8 cellular contexts compared by ENCODE assay signal in the genomic region with DNA sequence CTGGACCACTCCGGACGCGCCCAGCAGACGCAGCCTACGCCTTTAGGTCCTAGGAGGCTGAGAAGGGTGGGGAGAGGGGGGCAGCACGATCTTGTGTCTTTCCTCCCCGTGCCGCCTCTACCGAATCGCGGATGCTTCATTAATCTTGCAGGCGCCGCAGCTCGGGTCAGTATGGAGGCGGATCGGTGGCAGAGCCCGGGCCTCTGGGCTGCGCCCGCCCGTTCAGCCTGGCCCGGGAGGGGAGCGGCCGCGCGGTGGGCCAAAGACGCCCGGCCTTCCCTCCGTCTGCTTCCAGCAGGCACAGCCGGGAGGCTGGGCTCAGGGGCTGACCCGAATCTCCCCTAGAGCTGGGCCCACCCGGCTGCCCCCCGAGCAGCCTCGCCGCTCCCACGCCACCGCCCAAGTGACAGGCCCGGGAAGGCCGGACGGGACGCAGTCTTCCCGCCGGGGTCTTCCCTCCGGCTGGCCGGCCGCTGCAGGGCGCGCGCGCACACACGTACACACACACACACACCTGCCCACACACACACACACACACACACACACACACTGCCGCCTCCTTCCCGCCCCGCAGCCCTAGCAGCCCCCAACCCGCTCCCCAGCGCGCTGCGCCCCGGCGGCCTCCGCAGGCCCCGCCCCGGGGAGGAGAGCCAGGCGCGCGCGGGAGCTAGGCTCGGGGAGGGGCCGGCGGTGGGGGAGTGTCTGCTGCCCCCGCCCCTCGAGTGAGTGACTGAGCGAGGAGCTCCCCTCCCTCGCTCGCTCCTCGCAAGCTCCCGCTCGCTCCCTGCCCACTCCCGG. TPM values are rescaled to one million over a fixed set of nuclear protein-coding genes. Genes with fewer than 3 reads are reported as not detected.
A peak's percentile ranks its signal among the peaks of the same experiment; 100 is the strongest.
DNase-seq lines count a peak whose midpoint lies in the region; ATAC-seq, FAIRE-seq and TF ChIP-seq lines count a peak whose summit lies in the region.

A gene with protein sequence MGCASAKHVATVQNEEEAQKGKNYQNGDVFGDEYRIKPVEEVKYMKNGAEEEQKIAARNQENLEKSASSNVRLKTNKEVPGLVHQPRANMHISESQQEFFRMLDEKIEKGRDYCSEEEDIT (plus strand): TSS at position 759 of the 798 bp plus-strand sequence. CDS start 90,481 bp downstream, outside the sequence.

- H4K20me1 ChIP-seq in astrocyte (ENCODE audit: insufficient read depth, low read length) = no peaks in the 10 kb centered on the region

- FAIRE-seq in astrocyte (lab: Jason Lieb, UNC) = no peak

- H3K9me3 ChIP-seq in astrocyte (ENCODE audit: insufficient read depth, low read depth, low read length) (no peaks in the 10 kb centered on the region), right cardiac atrium (ENCODE audit: control insufficient read depth, low read length) (no peaks in the 10 kb centered on the region), psoas muscle (no peaks in the 10 kb centered on the region)

- H3K27me3 Mint-ChIP-seq in astrocyte (ENCODE audit: low read depth, unreplicated experiment) = peaks cover 7% of the 10 kb centered on the region

- peak within 1 kb of the TSS; percentile 99 for H3K4me2 ChIP-seq in astrocyte (ENCODE audit: low read length)

- peaks cover 2% of the 10 kb centered on the region for H3K36me3 Mint-ChIP-seq in astrocyte (ENCODE audit: low read depth, unreplicated experiment)

- H3K4me3 ChIP-seq in GM06990 (replicated peaks; ENCODE audit: low read depth, low read length) = peak within 1 kb of the TSS; percentile 73
- peak within 1 kb of the TSS; percentile 76 for H3K4me3 ChIP-seq in astrocyte (ENCODE audit: insufficient read depth, low read depth, low read length)
- peak within 1 kb of the TSS; percentile 88 for H3K4me3 ChIP-seq in right cardiac atrium (ENCODE audit: low read length)
- H3K4me3 ChIP-seq in psoas muscle = peak within 1 kb of the TSS; percentile 91

- H3K27ac ChIP-seq in astrocyte (ENCODE audit: low read depth, low read length) (peak within 1 kb of the TSS; percentile 56), right cardiac atrium (ENCODE audit: low read length) (peak within 1 kb of the TSS; percentile 95), psoas muscle (peak within 1 kb of the TSS; percentile 96)

- H3K4me3 Mint-ChIP-seq in astrocyte (ENCODE audit: unreplicated experiment) = peak within 1 kb of the TSS; percentile 86

- H3K4me1 ChIP-seq in astrocyte (ENCODE audit: insufficient read depth, low read length) = peaks cover 10% of the 10 kb centered on the region
- H3K4me1 ChIP-seq in right cardiac atrium (ENCODE audit: control insufficient read depth, insufficient read depth, low read length) = peaks cover 2% of the 10 kb centered on the region
- H3K4me1 ChIP-seq in psoas muscle = peaks cover 28% of the 10 kb centered on the region

- H3K9ac ChIP-seq in astrocyte (ENCODE audit: low read length) = peak within 1 kb of the TSS; percentile 77

- H3K9me3 Mint-ChIP-seq in astrocyte (ENCODE audit: unreplicated experiment) = peaks cover 2% of the 10 kb centered on the region

- peaks cover 4% of the 10 kb centered on the region for H3K79me2 ChIP-seq in astrocyte (ENCODE audit: insufficient read depth, low read length)

- H3K36me3 ChIP-seq in GM06990 (ENCODE audit: control insufficient read depth, insufficient read depth, low read length) = no peaks in the 10 kb centered on the region
- H3K36me3 ChIP-seq in astrocyte (ENCODE audit: insufficient read depth, low read length) = no peaks in the 10 kb centered on the region
- no peaks in the 10 kb centered on the region for H3K36me3 ChIP-seq in psoas muscle (ENCODE audit: insufficient read depth in 1 of 2, low read depth in 1 of 2)

- WGBS in right cardiac atrium = under 1% methylated on average over 74 of the region's 78 CpGs
- WGBS in psoas muscle, 3 donors = 1 to 2% (median 1%) methylated on average over 32 to 72 of the region's 78 CpGs

- ATAC-seq in HG02610 (IDR thresholded peaks at IDR 0.05; ENCODE audit: unreplicated experiment) (peak; percentile 85), right cardiac atrium (peak; percentile 97 to 98), psoas muscle (peak; percentile 84 to 87 (median 86))

- intact Hi-C loops in right cardiac atrium (cut with DNase I) (loop anchor here (5.0 to 10.0 kb wide), 7 partner anchors 76 to 278 kb away; no protein-coding TSS in a partner anchor), psoas muscle (cut with DNase I) (loop anchor here (5.0 to 10.0 kb wide), 4 partner anchors 106 to 278 kb away; no protein-coding TSS in a partner anchor)

- H2AFZ ChIP-seq in astrocyte (ENCODE audit: low read depth, low read length) = peak within 1 kb of the TSS; percentile 84

- peaks cover 21% of the 10 kb centered on the region for H3K4me1 Mint-ChIP-seq in astrocyte (ENCODE audit: low read depth, unreplicated experiment)

- H3K27me3 ChIP-seq in GM06990 (replicated peaks; ENCODE audit: control insufficient read depth, insufficient read depth, low read length) = no peaks in the 10 kb centered on the region; the same call in 1 of the 2 replicates
- H3K27me3 ChIP-seq in astrocyte (ENCODE audit: insufficient read depth, low read length) = peaks cover 5% of the 10 kb centered on the region
- H3K27me3 ChIP-seq in right cardiac atrium (ENCODE audit: control insufficient read depth, insufficient read depth) = no peaks in the 10 kb centered on the region
- H3K27me3 ChIP-seq in psoas muscle (ENCODE audit: insufficient read depth in 3 of 3, low read length in 2 of 3) = no peaks in the 10 kb centered on the region

- peak within 1 kb of the TSS; percentile 50 for H3K27ac Mint-ChIP-seq in astrocyte (ENCODE audit: unreplicated experiment)

- peak; percentile 74 for DNase-seq in GM06990 (ENCODE audit: extremely low read depth, insufficient read length)
- DNase-seq in NCI-H1417 (lab: John Stamatoyannopoulos, UW) = peak; percentile 72 to 96 (median 95)
- peak; percentile 25 to 85 (median 47) for DNase-seq in T-helper 2 cell
- DNase-seq in astrocyte (ENCODE audit: low read depth) = peak; percentile 82
- DNase-seq in right cardiac atrium = peak; percentile 93 to 97 (median 96)
- peak; percentile 92 to 95 for DNase-seq in psoas muscle
- DNase-seq in ureter (ENCODE audit: low spot score) = peak; percentile 90

- TF ChIP-seq CTCF in GM06990 (IDR thresholded peaks at IDR 0.05; ENCODE audit: insufficient read depth, low read length, poor library complexity, severe bottlenecking) = peak; percentile 3
- no peak for TF ChIP-seq CTCF in astrocyte (IDR thresholded peaks at IDR 0.05; ENCODE audit: insufficient read depth, low read depth, low read length)
- no peak for TF ChIP-seq CTCF in psoas muscle (IDR thresholded peaks at IDR 0.05)

RNA-seq across cellular contexts. Expression of the gene that starts here (rescaled TPM):
- total RNA-seq in astrocyte = 11.1 and 15.1 TPM in 2 replicates
- 10 to 100 TPM; 70.4 to 93.5 (median 78.9) TPM for total RNA-seq in right cardiac atrium
- polyA plus RNA-seq in right cardiac atrium = 57.1 TPM
- total RNA-seq in psoas muscle = 100 to 1,000 TPM; 103 to 184 (median 149) TPM
- polyA plus RNA-seq in psoas muscle = 100 to 1,000 TPM in 2 of 3 donors, 10 to 100 TPM in 1; 55.5 to 216 (median 185) TPM
- 83.6 TPM for total RNA-seq in ureter

Comparison
In these comparisons a context has a peak if more than half of its experiments do, and no peak if none do; other contexts are left out.
1. Peak in every context shown above with its lines: DNase-seq, ATAC-seq, H3K4me3 ChIP-seq and H3K27ac ChIP-seq.